8 cellular contexts compared by ENCODE assay signal in the genomic region with DNA sequence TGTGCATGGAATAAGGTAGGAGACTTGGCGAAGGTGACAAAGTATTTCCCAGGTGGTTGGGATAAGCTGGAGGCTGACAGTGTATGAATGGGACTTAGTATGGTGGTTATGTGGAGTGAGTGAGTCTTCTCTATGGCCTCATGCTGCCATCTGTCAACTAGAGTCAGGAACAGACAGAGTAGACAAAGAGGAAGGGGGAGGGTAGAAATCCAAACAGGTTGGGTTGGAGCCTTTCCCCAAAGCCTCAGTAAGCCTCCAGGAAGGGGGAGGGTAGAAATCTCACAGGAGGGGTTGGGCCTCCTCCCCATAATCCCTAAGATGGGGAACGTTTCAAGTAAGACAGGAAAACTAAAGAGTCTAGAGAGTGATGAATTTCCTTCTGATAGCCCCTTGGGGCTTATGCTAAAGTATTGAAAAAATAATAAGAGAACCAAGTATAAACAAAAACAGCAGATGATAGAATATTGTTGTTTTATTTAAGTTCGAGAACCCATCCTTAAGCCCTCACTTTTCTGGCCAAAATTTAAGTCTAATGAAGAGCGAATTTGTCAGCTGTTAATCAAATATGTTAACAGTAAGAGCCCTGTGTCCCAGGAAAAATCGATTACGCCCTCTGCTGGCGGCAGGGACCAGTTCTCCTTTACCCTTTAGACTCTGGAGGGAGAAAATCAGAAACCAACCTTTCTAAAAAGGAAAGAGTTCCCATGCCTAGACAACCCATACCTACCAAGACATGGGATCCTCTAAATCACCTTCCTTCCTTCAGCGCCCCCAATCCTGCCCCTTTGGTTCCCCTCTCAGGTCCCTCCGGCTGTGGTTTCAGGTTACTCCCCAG. TPM values are rescaled to one million over a fixed set of nuclear protein-coding genes. Genes with fewer than 3 reads are reported as not detected.
DNase-seq lines count a peak whose midpoint lies in the region; ATAC-seq and FAIRE-seq lines count a peak whose summit lies in the region.

No MANE protein-coding gene starts in this region.

- DNase-seq in COLO829 (ENCODE audit: low spot score) (peak; percentile 97), HTR-8/SVneo (ENCODE audit: insufficient read length, low spot score) (peak; percentile 36), RCC 7860 (ENCODE audit: low spot score) (peak; percentile 25), foreskin melanocyte (peak; percentile 64), nucleus accumbens (lab: John Stamatoyannopoulos, UW) (peak in 47 of 56 donors; percentile 2 to 77 (median 28)), superior temporal gyrus (ENCODE audit: extremely low spot score) (peak; percentile 85)
- peak; percentile 35 for DNase-seq in activated T-helper 2 cell treated with anti-CD3 and anti-CD28 coated beads, Interferon-gamma antibody, Interleukin-2, Interleukin-4, amounts not matched to agents 10 μg/mL and 5 μg/mL and 100 μg/mL, durations not matched to agents 14 hours and 24 hours and 36 hours (ENCODE audit: low spot score)

- H3K27ac Mint-ChIP-seq in activated T-helper 2 cell treated with anti-CD3 and anti-CD28 coated beads, Interferon-gamma antibody, Interleukin-2, Interleukin-4, amounts not matched to agents 10 μg/mL and 5 μg/mL and 100 μg/mL, durations not matched to agents 14 hours and 24 hours and 36 hours: no peak overlapping the region

- H3K4me1 Mint-ChIP-seq in activated T-helper 2 cell treated with anti-CD3 and anti-CD28 coated beads, Interferon-gamma antibody, Interleukin-2, Interleukin-4, amounts not matched to agents 10 μg/mL and 5 μg/mL and 100 μg/mL, durations not matched to agents 14 hours and 24 hours and 36 hours (ENCODE audit: low read depth): peaks cover 6% of the 10 kb centered on the region

- no peak for FAIRE-seq in HTR-8/SVneo (lab: Jason Lieb, UNC)
- peak; percentile 54 for FAIRE-seq in RCC 7860 (lab: Jason Lieb, UNC)

- H3K9me3 Mint-ChIP-seq in activated T-helper 2 cell treated with anti-CD3 and anti-CD28 coated beads, Interferon-gamma antibody, Interleukin-2, Interleukin-4, amounts not matched to agents 10 μg/mL and 5 μg/mL and 100 μg/mL, durations not matched to agents 14 hours and 24 hours and 36 hours: no peaks in the 10 kb centered on the region

- peak; percentile 28 for ATAC-seq in GM21360 (IDR thresholded peaks at IDR 0.05; ENCODE audit: unreplicated experiment)

- peaks cover 26% of the 10 kb centered on the region for H3K27me3 Mint-ChIP-seq in activated T-helper 2 cell treated with anti-CD3 and anti-CD28 coated beads, Interferon-gamma antibody, Interleukin-2, Interleukin-4, amounts not matched to agents 10 μg/mL and 5 μg/mL and 100 μg/mL, durations not matched to agents 14 hours and 24 hours and 36 hours (ENCODE audit: low read depth)

- intact Hi-C loops in activated T-helper 2 cell treated with anti-CD3 and anti-CD28 coated beads, Interferon-gamma antibody, Interleukin-2, Interleukin-4, amounts not matched to agents 10 μg/mL and 5 μg/mL and 100 μg/mL, durations not matched to agents 14 hours and 24 hours and 36 hours (cut with micrococcal nuclease): loop anchor here (1.0 to 5.0 kb wide), 2 partner anchors 60 to 115 kb away; no protein-coding TSS in a partner anchor

- H3K36me3 Mint-ChIP-seq in activated T-helper 2 cell treated with anti-CD3 and anti-CD28 coated beads, Interferon-gamma antibody, Interleukin-2, Interleukin-4, amounts not matched to agents 10 μg/mL and 5 μg/mL and 100 μg/mL, durations not matched to agents 14 hours and 24 hours and 36 hours (ENCODE audit: low read depth): no peaks in the 10 kb centered on the region

- no peak overlapping the region for H3K4me3 Mint-ChIP-seq in activated T-helper 2 cell treated with anti-CD3 and anti-CD28 coated beads, Interferon-gamma antibody, Interleukin-2, Interleukin-4, amounts not matched to agents 10 μg/mL and 5 μg/mL and 100 μg/mL, durations not matched to agents 14 hours and 24 hours and 36 hours (ENCODE audit: low read depth)

RNA-seq across cellular contexts. Expression of gene AKR1B15, which starts 1.8 kb away (rescaled TPM):
- total RNA-seq in activated T-helper 2 cell treated with anti-CD3 and anti-CD28 coated beads, Interferon-gamma antibody, Interleukin-2, Interleukin-4, amounts not matched to agents 10 μg/mL and 5 μg/mL and 100 μg/mL, durations not matched to agents 14 hours and 24 hours and 36 hours: not detected in 2 replicates

RNA-seq across cellular contexts. Expression of gene AKR1B10, which starts 19.8 kb away (rescaled TPM):
- total RNA-seq in activated T-helper 2 cell treated with anti-CD3 and anti-CD28 coated beads, Interferon-gamma antibody, Interleukin-2, Interleukin-4, amounts not matched to agents 10 μg/mL and 5 μg/mL and 100 μg/mL, durations not matched to agents 14 hours and 24 hours and 36 hours: not detected in 2 replicates

Comparison
In these comparisons a context has a peak if more than half of its experiments do, and no peak if none do; other contexts are left out.
1. Peak in every context shown above with its lines: DNase-seq and ATAC-seq.
2. DNase-seq: peak in every context shown above with its lines; median percentile 97 in COLO829; 85 in superior temporal gyrus; 64 in foreskin melanocyte; 36 in HTR-8/SVneo; 35 in activated T-helper 2 cell treated with anti-CD3 and anti-CD28 coated beads, Interferon-gamma antibody, Interleukin-2, Interleukin-4, amounts not matched to agents 10 μg/mL and 5 μg/mL and 100 μg/mL, durations not matched to agents 14 hours and 24 hours and 36 hours; 28 in nucleus accumbens; 25 in RCC 7860.